ENCODE assay signal across 15 cellular contexts in genomic region chr7:109125001-109125400, GRCh38.
A peak's percentile ranks its signal among the peaks of the same experiment; 100 is the strongest.
DNase-seq lines count a peak whose midpoint lies in the region; ATAC-seq and TF ChIP-seq lines count a peak whose summit lies in the region.
"Had no signal": no experiment of that assay in that cellular context is flagged by ENCODE, and none has a peak within 500 bp of the region (broad histone marks: within the 10 kb centered on the region; RNA-seq: fewer than 3 reads in every experiment).

No MANE protein-coding gene starts in this region.

- POLR2A ChIA-PET in Caco-2 (lab: Charles Lee) (no interaction called here), WTC11 (lab: Charles Lee) (no interaction called here), HEK293T (lab: Yijun Ruan, JAX) (no interaction called here)

- BruUV-seq in Caco-2 (replicated peaks; lab: Mats Ljungman, UMichigan): no TSS peak

- H3K36me3 ChIP-seq in Caco-2 (ENCODE audit: control insufficient read depth, insufficient read depth, low read length) (no peaks in the 10 kb centered on the region), smooth muscle cell (ENCODE audit: low read depth) (no peaks in the 10 kb centered on the region), vagina (no peaks in the 10 kb centered on the region)
- H3K36me3 ChIP-seq: HAP-1 had no signal

- H3K27ac ChIP-seq in smooth muscle cell (ENCODE audit: low read depth) (peak overlapping the region; percentile 18), vagina (no peak overlapping the region)
- H3K27ac ChIP-seq: 22Rv1, GM23248 had no signal

- H3K9me3 Mint-ChIP-seq in Caco-2 (ENCODE audit: unreplicated experiment) (peaks cover 9% of the 10 kb centered on the region), WTC11 (no peaks in the 10 kb centered on the region; the same call in 1 of the 2 replicates), mesothelial cell of epicardium (no peaks in the 10 kb centered on the region)

- no peaks in the 10 kb centered on the region for H3K36me3 Mint-ChIP-seq in Caco-2 (ENCODE audit: insufficient read depth, unreplicated experiment)
- H3K36me3 Mint-ChIP-seq in WTC11: no peaks in the 10 kb centered on the region
- H3K36me3 Mint-ChIP-seq in mesothelial cell of epicardium: no peaks in the 10 kb centered on the region
- H3K36me3 Mint-ChIP-seq: CD14-positive monocyte; CD8-positive, alpha-beta memory T cell had no signal

- H3K4me1 Mint-ChIP-seq in Caco-2 (ENCODE audit: low read depth, unreplicated experiment) (peaks cover 11% of the 10 kb centered on the region), WTC11 (peaks cover 60% of the 10 kb centered on the region), mesothelial cell of epicardium (peaks cover 46% of the 10 kb centered on the region)
- H3K4me1 Mint-ChIP-seq: CD14-positive monocyte; CD8-positive, alpha-beta memory T cell had no signal

- no peak overlapping the region for H3K4me2 ChIP-seq in smooth muscle cell

- WGBS in smooth muscle cell (ENCODE audit: low lambda C conversion rate): 76% methylated on average over 3 of the region's 3 CpGs

- no peaks in the 10 kb centered on the region for H3K79me2 ChIP-seq in smooth muscle cell (ENCODE audit: low read depth)

- H3F3A ChIP-seq in smooth muscle cell (ENCODE audit: low read depth): no peaks in the 10 kb centered on the region

- H4K20me1 ChIP-seq in smooth muscle cell (ENCODE audit: low read depth): no peaks in the 10 kb centered on the region

- no peak for TF ChIP-seq CTCF in Caco-2 (IDR thresholded peaks at IDR 0.05; ENCODE audit: insufficient read depth in 1 of 2, low read depth in 1 of 2, low read length in 1 of 2, severe bottlenecking in 1 of 2, unreplicated experiment in 1 of 2)
- no peak for TF ChIP-seq CTCF in WTC11 (IDR thresholded peaks at IDR 0.05)
- no peak for TF ChIP-seq CTCF in mesothelial cell of epicardium (IDR thresholded peaks at IDR 0.05; ENCODE audit: unreplicated experiment)
- no peak for TF ChIP-seq CTCF in smooth muscle cell (IDR thresholded peaks at IDR 0.05; ENCODE audit: borderline replicate concordance, insufficient read depth, poor library complexity, severe bottlenecking)
- TF ChIP-seq CTCF in vagina (IDR thresholded peaks at IDR 0.05): no peak

- ATAC-seq in WTC11 (no peak), GM21381 (IDR thresholded peaks at IDR 0.05; ENCODE audit: unreplicated experiment) (no peak)
- ATAC-seq: HepG2 had no signal

- H3K27me3 Mint-ChIP-seq in Caco-2 (ENCODE audit: insufficient read depth, unreplicated experiment) (no peaks in the 10 kb centered on the region), WTC11 (ENCODE audit: low read depth) (no peaks in the 10 kb centered on the region), mesothelial cell of epicardium (ENCODE audit: low read depth) (no peaks in the 10 kb centered on the region)
- H3K27me3 Mint-ChIP-seq: CD8-positive, alpha-beta memory T cell had no signal

- no peak overlapping the region for H3K4me3 ChIP-seq in Caco-2 (ENCODE audit: low read depth, low read length)
- no peak overlapping the region for H3K4me3 ChIP-seq in smooth muscle cell
- no peak overlapping the region for H3K4me3 ChIP-seq in vagina
- H3K4me3 ChIP-seq: GM23248, HAP-1 had no signal

- H3K27me3 ChIP-seq in Caco-2 (replicated peaks; ENCODE audit: control insufficient read depth, insufficient read depth, low read length): no peaks in the 10 kb centered on the region
- no peaks in the 10 kb centered on the region for H3K27me3 ChIP-seq in smooth muscle cell (ENCODE audit: low read depth)
- no peaks in the 10 kb centered on the region for H3K27me3 ChIP-seq in vagina

- H3K27ac Mint-ChIP-seq in Caco-2 (ENCODE audit: unreplicated experiment) (no peak overlapping the region), WTC11 (peak overlapping the region; percentile 0; the same call in 1 of the 2 replicates), mesothelial cell of epicardium (peak overlapping the region; percentile 86)
- H3K27ac Mint-ChIP-seq: CD14-positive monocyte; CD8-positive, alpha-beta memory T cell; HFFc6 had no signal

- H3K4me1 ChIP-seq in Caco-2 (peaks cover 21% of the 10 kb centered on the region), smooth muscle cell (ENCODE audit: low read depth) (peaks cover 9% of the 10 kb centered on the region), vagina (no peaks in the 10 kb centered on the region)

- intact Hi-C loops in Caco-2 (cut with micrococcal nuclease; ENCODE audit: unreplicated experiment) (no loop called here), vagina (cut with DNase I) (no loop called here)

- CTCF ChIA-PET in Caco-2 (lab: Charles Lee) (no interaction called here), WTC11 (lab: Charles Lee) (no interaction called here), HEK293T (lab: Yijun Ruan, JAX) (no interaction called here)

- H3K9me3 ChIP-seq in Caco-2: no peaks in the 10 kb centered on the region
- H3K9me3 ChIP-seq in smooth muscle cell (replicated peaks; ENCODE audit: low read depth): no peaks in the 10 kb centered on the region
- no peaks in the 10 kb centered on the region for H3K9me3 ChIP-seq in vagina
- H3K9me3 ChIP-seq: HAP-1 had no signal

- H3K9ac ChIP-seq in smooth muscle cell (ENCODE audit: low read depth): no peak overlapping the region
- H3K9ac ChIP-seq: GM23248 had no signal

- no peak for TF ChIP-seq POLR2A in vagina (IDR thresholded peaks at IDR 0.05)

- H2AFZ ChIP-seq in smooth muscle cell (ENCODE audit: low read depth): no peak overlapping the region
- H2AFZ ChIP-seq: GM23248 had no signal

- H3K4me3 Mint-ChIP-seq in Caco-2 (ENCODE audit: unreplicated experiment): peak overlapping the region; percentile 4
- no peak overlapping the region for H3K4me3 Mint-ChIP-seq in WTC11
- no peak overlapping the region for H3K4me3 Mint-ChIP-seq in mesothelial cell of epicardium
- H3K4me3 Mint-ChIP-seq: CD14-positive monocyte; CD8-positive, alpha-beta memory T cell; HFFc6 had no signal

- peak in 1 of 2 experiments; percentile 15 for DNase-seq in Caco-2
- DNase-seq in WTC11 (ENCODE audit: low spot score): no peak
- no peak for DNase-seq in mesothelial cell of epicardium (ENCODE audit: low spot score in 2 of 2, unreplicated experiment in 2 of 2)
- DNase-seq in smooth muscle cell (lab: John Stamatoyannopoulos, UW; ENCODE audit: unreplicated experiment): no peak
- DNase-seq in HEK293T (ENCODE audit: extremely low spot score): no peak
- no peak for DNase-seq in vagina (ENCODE audit: extremely low spot score in 2 of 2)
- DNase-seq: CD8-positive, alpha-beta memory T cell; GF-D8; GM23248; HFFc6 had no signal

TF ChIP-seq in WTC11, 78 proteins besides CTCF, POLR2A, EP300 and RAD21 (continues in another document):
- no peak for TF ChIP-seq NR3C1 (CRISPR knock-in tag; conservative IDR thresholded peaks at IDR 0.05; ENCODE audit: low read depth)
- no peak for TF ChIP-seq TEAD4 (CRISPR knock-in tag; IDR thresholded peaks at IDR 0.05)
- no peak for TF ChIP-seq JUN (CRISPR knock-in tag; IDR thresholded peaks at IDR 0.05)
- no peak for TF ChIP-seq TP53 (CRISPR knock-in tag; IDR thresholded peaks at IDR 0.05)
- no peak for TF ChIP-seq GTF2I (CRISPR knock-in tag; conservative IDR thresholded peaks at IDR 0.05)
- no peak for TF ChIP-seq ELF4 (CRISPR knock-in tag; IDR thresholded peaks at IDR 0.05; ENCODE audit: low read depth)
- TF ChIP-seq EMX1 (CRISPR knock-in tag; IDR thresholded peaks at IDR 0.05): no peak
- TF ChIP-seq E2F5 (CRISPR knock-in tag; IDR thresholded peaks at IDR 0.05): no peak
- no peak for TF ChIP-seq USF1 (CRISPR knock-in tag; IDR thresholded peaks at IDR 0.05)
- no peak for TF ChIP-seq ATF1 (CRISPR knock-in tag; IDR thresholded peaks at IDR 0.05)

TF ChIP-seq in HEK293T, 16 proteins besides CTCF, POLR2A, EP300 and RAD21:
- TF ChIP-seq NFRKB (IDR thresholded peaks at IDR 0.05) (no peak), TARDBP (IDR thresholded peaks at IDR 0.05) (no peak), L3MBTL2 (conservative IDR thresholded peaks at IDR 0.05) (no peak), LEF1 (IDR thresholded peaks at IDR 0.05; ENCODE audit: borderline replicate concordance) (no peak), ARNT (IDR thresholded peaks at IDR 0.05) (no peak), CTBP1 (IDR thresholded peaks at IDR 0.05; ENCODE audit: borderline replicate concordance) (no peak), ELF4 (IDR thresholded peaks at IDR 0.05) (no peak), FOXM1 (IDR thresholded peaks at IDR 0.05; ENCODE audit: borderline replicate concordance) (no peak)
